ENCODE assay signal across 8 cellular contexts in the genomic region with DNA sequence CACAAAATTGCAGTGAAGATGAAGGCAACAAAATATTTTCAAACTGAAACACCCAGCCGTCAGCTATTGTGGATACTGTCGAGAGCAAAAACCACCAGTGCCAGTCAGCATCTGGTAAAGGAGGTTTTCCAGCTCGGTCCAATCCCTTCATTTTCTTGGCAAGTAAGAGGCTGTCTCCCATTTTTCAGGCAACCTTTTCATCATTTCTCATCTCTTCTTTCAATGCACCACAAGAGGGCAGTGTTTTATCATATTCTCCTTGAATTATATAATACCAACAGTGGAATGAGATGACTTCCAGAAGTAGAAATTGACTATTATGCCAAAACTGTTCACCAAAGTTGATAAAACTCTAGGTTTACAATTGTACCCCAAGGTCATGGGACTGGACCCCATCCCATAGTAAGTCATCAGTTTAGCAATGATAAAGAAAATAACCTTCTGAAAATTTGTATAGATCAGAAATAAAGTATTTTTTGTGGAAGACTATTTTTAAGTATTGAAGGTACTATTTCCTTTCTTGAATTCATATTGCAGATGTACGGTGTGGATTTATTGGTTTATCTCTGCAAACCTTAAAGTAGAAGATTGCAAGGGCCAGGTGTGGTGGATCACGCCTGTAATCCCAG. TPM values are rescaled to one million over a fixed set of nuclear protein-coding genes. Genes with fewer than 3 reads are reported as not detected.
A peak's percentile ranks its signal among the peaks of the same experiment; 100 is the strongest.
DNase-seq lines count a peak whose midpoint lies in the region; ATAC-seq and TF ChIP-seq lines count a peak whose summit lies in the region.

No MANE protein-coding gene starts in this region.

- H3K4me3 Mint-ChIP-seq in WTC11 = no peak overlapping the region

- DNase-seq in ACHN = peak; percentile 82
- peak; percentile 84 for DNase-seq in NCI-H2107 treated with DMSO at 0.1 percent for 48 hours (lab: John Stamatoyannopoulos, UW; ENCODE audit: unreplicated experiment)
- no peak for DNase-seq in WTC11 (ENCODE audit: low spot score)
- peak; percentile 78 for DNase-seq in globus pallidus (ENCODE audit: low spot score)
- DNase-seq in pulmonary artery endothelial cell (ENCODE audit: low read depth, low spot score) = peak; percentile 27

- CTCF ChIA-PET in WTC11 (lab: Charles Lee) = interaction anchor here (0.5 to 3.9 kb wide), 20 partner anchors 10 to 323 kb away, joined by 3 to 36 read pairs (median 4); a partner anchor contains a TSS

- H3K4me1 Mint-ChIP-seq in WTC11 = 0 out of 2 replicates have a peak, but pooled peaks cover 6% of the 10 kb centered on the region

- no peaks in the 10 kb centered on the region for H3K27me3 Mint-ChIP-seq in WTC11 (ENCODE audit: low read depth)

- no peaks in the 10 kb centered on the region for H3K36me3 Mint-ChIP-seq in WTC11

- no peak overlapping the region; the same call in 1 of the 2 replicates for H3K27ac Mint-ChIP-seq in WTC11

- ATAC-seq in WTC11 (peak; percentile 63), GM19395 (IDR thresholded peaks at IDR 0.05; ENCODE audit: unreplicated experiment) (no peak), GM18873 (IDR thresholded peaks at IDR 0.05; ENCODE audit: low FRiP score, unreplicated experiment) (no peak)

- TF ChIP-seq CTCF in GM12874 (IDR thresholded peaks at IDR 0.05; ENCODE audit: insufficient read depth, low read depth, low read length) (peak; percentile 38; the same call in 1 of the 2 replicates), WTC11 (IDR thresholded peaks at IDR 0.05) (peak; percentile 53)

- in situ Hi-C loops in ACHN (cut with HindIII; ENCODE audit: low pct_ligation_motif_present, low pct_unique_long_range_greater_than_20kb, low sequenced_read_pairs) = no loop called here

- POLR2A ChIA-PET in WTC11 (lab: Charles Lee) = no interaction called here

- no peaks in the 10 kb centered on the region for H3K9me3 Mint-ChIP-seq in WTC11

TF ChIP-seq in WTC11, 78 proteins besides CTCF, POLR2A, EP300 and RAD21:
- TF ChIP-seq ESRRA (CRISPR knock-in tag; IDR thresholded peaks at IDR 0.05; ENCODE audit: borderline replicate concordance) (no peak), RELA (CRISPR knock-in tag; IDR thresholded peaks at IDR 0.05; ENCODE audit: borderline replicate concordance) (no peak), SP1 (CRISPR knock-in tag; conservative IDR thresholded peaks at IDR 0.05) (no peak), MXD4 (CRISPR knock-in tag; IDR thresholded peaks at IDR 0.05; ENCODE audit: borderline replicate concordance) (no peak), PRRX2 (CRISPR knock-in tag; IDR thresholded peaks at IDR 0.05) (no peak), NR2C2 (CRISPR knock-in tag; IDR thresholded peaks at IDR 0.05) (no peak), ZNF263 (CRISPR knock-in tag; IDR thresholded peaks at IDR 0.05; ENCODE audit: low read depth) (no peak), ZNF138 (CRISPR knock-in tag; conservative IDR thresholded peaks at IDR 0.05) (no peak), NR1H2 (CRISPR knock-in tag; IDR thresholded peaks at IDR 0.05) (no peak)
- TF ChIP-seq, protein P1, sequence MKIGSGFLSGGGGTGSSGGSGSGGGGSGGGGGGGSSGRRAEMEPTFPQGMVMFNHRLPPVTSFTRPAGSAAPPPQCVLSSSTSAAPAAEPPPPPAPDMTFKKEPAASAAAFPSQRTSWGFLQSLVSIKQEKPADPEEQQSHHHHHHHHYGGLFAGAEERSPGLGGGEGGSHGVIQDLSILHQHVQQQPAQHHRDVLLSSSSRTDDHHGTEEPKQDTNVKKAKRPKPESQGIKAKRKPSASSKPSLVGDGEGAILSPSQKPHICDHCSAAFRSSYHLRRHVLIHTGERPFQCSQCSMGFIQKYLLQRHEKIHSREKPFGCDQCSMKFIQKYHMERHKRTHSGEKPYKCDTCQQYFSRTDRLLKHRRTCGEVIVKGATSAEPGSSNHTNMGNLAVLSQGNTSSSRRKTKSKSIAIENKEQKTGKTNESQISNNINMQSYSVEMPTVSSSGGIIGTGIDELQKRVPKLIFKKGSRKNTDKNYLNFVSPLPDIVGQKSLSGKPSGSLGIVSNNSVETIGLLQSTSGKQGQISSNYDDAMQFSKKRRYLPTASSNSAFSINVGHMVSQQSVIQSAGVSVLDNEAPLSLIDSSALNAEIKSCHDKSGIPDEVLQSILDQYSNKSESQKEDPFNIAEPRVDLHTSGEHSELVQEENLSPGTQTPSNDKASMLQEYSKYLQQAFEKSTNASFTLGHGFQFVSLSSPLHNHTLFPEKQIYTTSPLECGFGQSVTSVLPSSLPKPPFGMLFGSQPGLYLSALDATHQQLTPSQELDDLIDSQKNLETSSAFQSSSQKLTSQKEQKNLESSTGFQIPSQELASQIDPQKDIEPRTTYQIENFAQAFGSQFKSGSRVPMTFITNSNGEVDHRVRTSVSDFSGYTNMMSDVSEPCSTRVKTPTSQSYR (CRISPR knock-in tag; IDR thresholded peaks at IDR 0.05) = no peak
- TF ChIP-seq, protein P2, sequence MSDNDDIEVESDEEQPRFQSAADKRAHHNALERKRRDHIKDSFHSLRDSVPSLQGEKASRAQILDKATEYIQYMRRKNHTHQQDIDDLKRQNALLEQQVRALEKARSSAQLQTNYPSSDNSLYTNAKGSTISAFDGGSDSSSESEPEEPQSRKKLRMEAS (CRISPR knock-in tag; IDR thresholded peaks at IDR 0.05) = no peak

RNA-seq across cellular contexts. Expression of a gene that starts 16.8 kb away (rescaled TPM):
- 32.6 to 38.9 TPM (median 34.7 TPM) in 3 replicates for total RNA-seq in WTC11 (2021)
- 560 and 776 TPM in 2 replicates for total RNA-seq in pulmonary artery endothelial cell

RNA-seq across cellular contexts. Expression of a gene that starts 45.2 kb away (rescaled TPM):
- total RNA-seq in WTC11 (2021) = 80.3 to 88.0 TPM (median 81.7 TPM) in 3 replicates
- total RNA-seq in pulmonary artery endothelial cell = 29.1 and 55.3 TPM in 2 replicates

RNA-seq across cellular contexts. Expression of a gene that starts 52.6 kb away (rescaled TPM):
- total RNA-seq in WTC11 (2021) (37.9 to 39.1 TPM (median 39.0 TPM) in 3 replicates), pulmonary artery endothelial cell (17.9 and 22.6 TPM in 2 replicates)

Comparison
In these comparisons a context has a peak if more than half of its experiments do, and no peak if none do; other contexts are left out.
1. RNA of a gene that starts 16.8 kb away (total RNA-seq): 560 to 776 TPM in pulmonary artery endothelial cell; 32.6 to 38.9 TPM in WTC11; every median in the first group is over 10 times any median in the second.